Comparison of ENCODE assay signal across 27 cellular contexts in genomic region chr1:244006381-244006901, GRCh38.
"Had no signal": no experiment of that assay in that cellular context is flagged by ENCODE, and none has a peak within 500 bp of the region (broad histone marks: within the 10 kb centered on the region; RNA-seq: fewer than 3 reads in every experiment).

No MANE protein-coding gene starts in this region.

- H3K36me3 ChIP-seq: colonic mucosa, esophagus muscularis mucosa, esophagus squamous epithelium, gastrocnemius medialis, gastroesophageal sphincter, heart left ventricle, heart right ventricle had no signal

- H3K4me3 ChIP-seq: colonic mucosa, coronary artery, dorsolateral prefrontal cortex, esophagus muscularis mucosa, esophagus squamous epithelium, gastrocnemius medialis, gastroesophageal sphincter, heart left ventricle, heart right ventricle had no signal

- H3K9me3 ChIP-seq: colonic mucosa, esophagus muscularis mucosa, esophagus squamous epithelium, gastrocnemius medialis, gastroesophageal sphincter, heart left ventricle, heart right ventricle had no signal

- DNase-seq: colonic mucosa; cortex of kidney; dermis blood vessel endothelial cell; effector CD4-positive, alpha-beta T cell; effector CD8-positive, alpha-beta T cell; effector memory CD4-positive, alpha-beta T cell; effector memory CD8-positive, alpha-beta T cell; endodermal cell; erythroblast; esophagus squamous epithelium; foreskin fibroblast; foreskin keratinocyte; foreskin melanocyte; gastrocnemius medialis; glutamatergic neuron; head of caudate nucleus; heart left ventricle; heart right ventricle had no signal

- H3K27ac ChIP-seq: colonic mucosa, coronary artery, dorsolateral prefrontal cortex, epithelial cell of prostate, esophagus muscularis mucosa, esophagus squamous epithelium, foreskin keratinocyte, gastrocnemius medialis, gastroesophageal sphincter, heart left ventricle, heart right ventricle had no signal

- ATAC-seq: effector memory CD8-positive, alpha-beta T cell; esophagus mucosa; foreskin keratinocyte; gastrocnemius medialis; gastroesophageal sphincter; heart left ventricle; heart right ventricle had no signal

- FAIRE-seq: colon, endometrium, frontal cortex had no signal

- H3K4me1 ChIP-seq: colonic mucosa, esophagus muscularis mucosa, foreskin keratinocyte had no signal

- H3K27me3 ChIP-seq: colonic mucosa, dorsolateral prefrontal cortex, heart left ventricle had no signal
